ENCODE assay signal across 26 cellular contexts in the genomic region with DNA sequence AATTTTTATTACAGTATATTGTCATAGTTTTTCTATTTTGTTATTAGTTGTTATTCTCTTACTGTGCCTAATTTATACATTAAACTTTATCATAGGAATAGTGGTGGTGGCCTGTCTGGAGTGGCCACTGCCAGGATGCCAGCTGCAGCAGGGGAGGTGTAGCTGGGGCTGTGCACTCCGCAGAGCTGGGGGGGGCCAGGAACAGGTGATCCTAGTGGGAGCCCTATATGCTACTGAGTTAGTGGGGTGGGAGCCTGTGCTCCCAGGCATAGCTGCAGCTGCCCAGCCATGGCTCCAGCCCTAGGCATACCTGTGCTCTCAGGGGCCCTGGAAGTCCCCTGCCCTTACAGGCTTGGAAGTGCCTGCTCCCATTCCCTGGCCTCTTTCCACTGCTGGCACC.
"Had no signal": no experiment of that assay in that cellular context is flagged by ENCODE, and none has a peak within 500 bp of the region (broad histone marks: within the 10 kb centered on the region; RNA-seq: fewer than 3 reads in every experiment).

No MANE protein-coding gene starts in this region.

- H3K36me3 ChIP-seq: heart right ventricle, left ventricle myocardium inferior, neutrophil, ovary, right atrium auricular region, right lobe of liver, suprapubic skin, thoracic aorta, upper lobe of right lung had no signal

- FAIRE-seq: urothelium cell line had no signal

- H3K79me2 ChIP-seq: hepatocyte had no signal

- H3K4me1 ChIP-seq: right atrium auricular region, right lobe of liver, upper lobe of right lung had no signal

- H3K4me2 ChIP-seq: hepatocyte had no signal

- H3K4me3 ChIP-seq: heart right ventricle, hepatocyte, left ventricle myocardium inferior, lung, mucosa of descending colon, ovary, right atrium auricular region, right lobe of liver, skin epidermis, suprapubic skin, thoracic aorta, tibial artery, upper lobe of right lung had no signal

- H2AFZ ChIP-seq: hepatocyte had no signal

- H3K27ac ChIP-seq: heart right ventricle, hepatocyte, left ventricle myocardium inferior, neutrophil, ovary, right atrium auricular region, right lobe of liver, skin epidermis, suprapubic skin, thoracic aorta, tibial artery, upper lobe of right lung had no signal

- DNase-seq: heart right ventricle; islet precursor cell; left ventricle myocardium inferior; midbrain; mucosa of descending colon; naive thymus-derived CD4-positive, alpha-beta T cell; occipital lobe; ovary; right lobe of liver; stimulated activated CD4-positive, alpha-beta T cell treated with anti-CD3 and anti-CD28 coated beads, Interleukin-12 subunit alpha, Interleukin-12 subunit beta, amount 100 ng/mL, for 4 hours; stimulated activated CD4-positive, alpha-beta T cell treated with anti-CD3 and anti-CD28 coated beads, Interleukin-15, amount 100 ng/mL, for 24 hours; stimulated activated CD4-positive, alpha-beta T cell treated with anti-CD3 and anti-CD28 coated beads, Interleukin-2, amount 100 ng/mL, for 24 hours; stimulated activated CD4-positive, alpha-beta T cell treated with anti-CD3 and anti-CD28 coated beads, Interleukin-4, amount 100 ng/mL, for 1 hour; stimulated activated naive CD4-positive, alpha-beta T cell; tibial artery; trophoblast cell; upper lobe of right lung had no signal

- H3K27me3 ChIP-seq: heart right ventricle, hepatocyte, neutrophil, ovary, right atrium auricular region, right lobe of liver, suprapubic skin, tibial artery, upper lobe of right lung had no signal

- ATAC-seq: heart right ventricle; mucosa of descending colon; naive thymus-derived CD4-positive, alpha-beta T cell; right lobe of liver; stimulated activated effector memory CD8-positive, alpha-beta T cell treated with anti-CD3 and anti-CD28 coated beads, Interleukin-12 subunit alpha, Interleukin-12 subunit beta, amount 100 ng/mL, for 72 hours; upper lobe of right lung had no signal

- H3K9me3 ChIP-seq: neutrophil, ovary, right lobe of liver had no signal
